Comparison of ENCODE assay signal across 23 cellular contexts in genomic region chr7:155845226-155845625, GRCh38. TPM values are rescaled to one million over a fixed set of nuclear protein-coding genes. Genes with fewer than 3 reads are reported as not detected.
DNase-seq lines count a peak whose midpoint lies in the region; ATAC-seq, FAIRE-seq and TF ChIP-seq lines count a peak whose summit lies in the region.
"Had no signal": no experiment of that assay in that cellular context is flagged by ENCODE, and none has a peak within 500 bp of the region (broad histone marks: within the 10 kb centered on the region; RNA-seq: fewer than 3 reads in every experiment).

No MANE protein-coding gene starts in this region.

- no peak for TF ChIP-seq RAD21 in HepG2 (CRISPR knock-in tag; IDR thresholded peaks at IDR 0.05)

- TF ChIP-seq EP300 in HepG2 (IDR thresholded peaks at IDR 0.05; ENCODE audit: low read depth in 2 of 2, low read length in 2 of 2) (no peak), HepG2 (CRISPR knock-in tag; IDR thresholded peaks at IDR 0.05; ENCODE audit: borderline replicate concordance) (no peak)

- H3K4me1 ChIP-seq in right lobe of liver (peaks cover 0 to 4% (median 0%) of the 10 kb centered on the region in 4 donors), HepG2 (ENCODE audit: insufficient read depth, low read length) (peaks cover 15% of the 10 kb centered on the region), endodermal cell (ENCODE audit: control insufficient read depth, insufficient read depth, low read length) (no peaks in the 10 kb centered on the region), mesendoderm (ENCODE audit: control insufficient read depth, low read depth, low read length) (no peaks in the 10 kb centered on the region)
- H3K4me1 ChIP-seq: BE2C had no signal

- WGBS in right lobe of liver (ENCODE audit: insufficient coverage, low coverage, low lambda C conversion rate, missing lambda C conversion rate) = 85% methylated on average over 12 of the region's 14 CpGs
- WGBS in HepG2 (ENCODE audit: low lambda C conversion rate) = 45% methylated on average over 6 of the region's 14 CpGs
- WGBS in endodermal cell (ENCODE audit: insufficient coverage in 1 of 2, insufficient read length in 1 of 2), 2 experiments = 93 to 95% methylated on average over 14 of the region's 14 CpGs
- no CpG with 5 or more reads among the region's 14 CpGs for WGBS in mesendoderm (ENCODE audit: extremely low coverage, insufficient coverage, low lambda C conversion rate)

- H3K4ac ChIP-seq in mesendoderm (ENCODE audit: low read depth, low read length) = no peak overlapping the region

- H3K79me2 ChIP-seq in HepG2 (ENCODE audit: insufficient read depth, low read length) (no peaks in the 10 kb centered on the region), mesendoderm (ENCODE audit: control insufficient read depth, insufficient read depth, low read length) (no peaks in the 10 kb centered on the region)

- H3K79me1 ChIP-seq in mesendoderm (ENCODE audit: low read length) = no peaks in the 10 kb centered on the region

- no peak overlapping the region for H2AK5ac ChIP-seq in mesendoderm (ENCODE audit: low read length)

- no peak overlapping the region for H3K18ac ChIP-seq in mesendoderm (ENCODE audit: low read length)

- no peaks in the 10 kb centered on the region for H3K9me3 Mint-ChIP-seq in endodermal cell
- H3K9me3 Mint-ChIP-seq: CD4-positive, CD25-positive, alpha-beta regulatory T cell; CD8-positive, alpha-beta memory T cell had no signal

- FAIRE-seq in HepG2 (lab: Jason Lieb, UNC) = no peak
- FAIRE-seq: GM12891 had no signal

- DNase-seq in right lobe of liver = peak in 2 of 3 donors; percentile 32 to 38
- no peak for DNase-seq in HepG2 (ENCODE audit: low spot score)
- DNase-seq in endodermal cell = peak; percentile 24
- peak; percentile 46 for DNase-seq in sciatic nerve (ENCODE audit: low spot score)
- DNase-seq in mesendoderm = no peak
- no peak for DNase-seq in glomerular visceral epithelial cell (ENCODE audit: extremely low spot score)
- DNase-seq: ACHN; BE2C; C1 segment of cervical spinal cord; CD4-positive, CD25-positive, alpha-beta regulatory T cell; CD8-positive, alpha-beta memory T cell; COR-L47; DMS 273 treated with DMSO at 0.1 percent for 48 hours; DMS53; DND-41; EL; GOT3; H7; HFFc6 had no signal

- H3K36me3 Mint-ChIP-seq in endodermal cell (ENCODE audit: low read depth) = no peaks in the 10 kb centered on the region
- H3K36me3 Mint-ChIP-seq: CD4-positive, CD25-positive, alpha-beta regulatory T cell; CD8-positive, alpha-beta memory T cell had no signal

- H2AFZ ChIP-seq in HepG2 (ENCODE audit: low read length) = no peak overlapping the region

- H3K4me3 ChIP-seq in right lobe of liver (no peak overlapping the region), HepG2 (replicated peaks in 1 of 3; ENCODE audit: insufficient read depth in 1 of 3, low read depth in 2 of 3, low read length in 3 of 3) (no peak overlapping the region), endodermal cell (ENCODE audit: low read length) (no peak overlapping the region), mesendoderm (ENCODE audit: low read length) (no peak overlapping the region)

- H4K20me1 ChIP-seq in HepG2 (ENCODE audit: insufficient read depth, low read length) = no peaks in the 10 kb centered on the region

- CTCF ChIA-PET in HepG2 (lab: Yijun Ruan, JAX; ENCODE audit: low intra/inter-chr PET ratio, low total read pairs) = no interaction called here

- ATAC-seq in right lobe of liver (no peak), HepG2 (no peak), sciatic nerve (no peak), GM21576 (IDR thresholded peaks at IDR 0.05; ENCODE audit: unreplicated experiment) (no peak)
- ATAC-seq: HCT116 had no signal

- BruUV-seq in HepG2 (replicated peaks; lab: Mats Ljungman, UMichigan) = no TSS peak

- H3K27ac Mint-ChIP-seq in endodermal cell = no peak overlapping the region
- H3K27ac Mint-ChIP-seq: CD4-positive, CD25-positive, alpha-beta regulatory T cell; CD8-positive, alpha-beta memory T cell; HFFc6 had no signal

- no peaks in the 10 kb centered on the region for H3K27me3 Mint-ChIP-seq in endodermal cell (ENCODE audit: insufficient read depth)

- H2BK5ac ChIP-seq in mesendoderm (ENCODE audit: low read length) = no peak overlapping the region

- H3K4me2 ChIP-seq in HepG2 (ENCODE audit: low read depth, low read length) (no peak overlapping the region), mesendoderm (ENCODE audit: low read length) (no peak overlapping the region)

- H3K27me3 ChIP-seq in right lobe of liver (no peaks in the 10 kb centered on the region), HepG2 (ENCODE audit: control insufficient read depth in 1 of 2, insufficient read depth in 2 of 2, low read length in 2 of 2) (peaks cover 12 to 81% of the 10 kb centered on the region in 2 experiments; a peak in 4 of 5 replicates), endodermal cell (ENCODE audit: control insufficient read depth, insufficient read depth, low read length, poor library complexity, severe bottlenecking) (no peaks in the 10 kb centered on the region), mesendoderm (ENCODE audit: insufficient read depth, low read length, poor library complexity) (no peaks in the 10 kb centered on the region)

- in situ Hi-C loops in HepG2 (cut with HindIII; ENCODE audit: extremely low pct_ligation_motif_present, low pct_unique_long_range_greater_than_20kb) = no loop called here

- no peak overlapping the region for H2BK120ac ChIP-seq in mesendoderm (ENCODE audit: low read depth, low read length)

- intact Hi-C loops in right lobe of liver (cut with DNase I) (no loop called here), HepG2 (cut with micrococcal nuclease; ENCODE audit: unreplicated experiment) (no loop called here), sciatic nerve (cut with DNase I) (no loop called here)

- H3K36me3 ChIP-seq in right lobe of liver = no peaks in the 10 kb centered on the region
- H3K36me3 ChIP-seq in HepG2 (replicated peaks in 1 of 2; ENCODE audit: control insufficient read depth in 1 of 2, insufficient read depth in 2 of 2, low read length in 2 of 2) = no peaks in the 10 kb centered on the region
- no peaks in the 10 kb centered on the region for H3K36me3 ChIP-seq in endodermal cell (ENCODE audit: control insufficient read depth, insufficient read depth, low read length)
- no peaks in the 10 kb centered on the region for H3K36me3 ChIP-seq in mesendoderm (ENCODE audit: control insufficient read depth, insufficient read depth, low read length)
- H3K36me3 ChIP-seq: BE2C had no signal

- H3K23ac ChIP-seq in mesendoderm (ENCODE audit: low read length) = no peak overlapping the region

- POLR2A ChIA-PET in HepG2 (lab: Yijun Ruan, JAX) = no interaction called here

- no peak overlapping the region for H3K4me3 Mint-ChIP-seq in endodermal cell
- H3K4me3 Mint-ChIP-seq: CD4-positive, CD25-positive, alpha-beta regulatory T cell; CD8-positive, alpha-beta memory T cell; HFFc6 had no signal

- no peak overlapping the region for H2BK15ac ChIP-seq in mesendoderm (replicated peaks; ENCODE audit: low read depth)

- H4K8ac ChIP-seq in mesendoderm (ENCODE audit: low read depth, low read length) = no peak overlapping the region

- no peaks in the 10 kb centered on the region for H3K9me3 ChIP-seq in right lobe of liver
- no peaks in the 10 kb centered on the region for H3K9me3 ChIP-seq in HepG2 (ENCODE audit: low read length)
- H3K9me3 ChIP-seq in endodermal cell (ENCODE audit: control insufficient read depth, low read length) = no peaks in the 10 kb centered on the region
- H3K9me3 ChIP-seq: BE2C had no signal

- no peak overlapping the region for H3K9ac ChIP-seq in HepG2 (ENCODE audit: insufficient read depth, low read depth, low read length)
- H3K9ac ChIP-seq in endodermal cell (ENCODE audit: extremely low read depth, low read length, poor library complexity, severe bottlenecking) = no peak overlapping the region
- H3K9ac ChIP-seq in mesendoderm (ENCODE audit: low read length) = no peak overlapping the region

- H4K5ac ChIP-seq in mesendoderm (ENCODE audit: low read length) = no peak overlapping the region

- no peak overlapping the region for H3K27ac ChIP-seq in right lobe of liver
- no peak overlapping the region for H3K27ac ChIP-seq in HepG2 (ENCODE audit: extremely low read length, insufficient read depth, low read length)
- no peak overlapping the region for H3K27ac ChIP-seq in endodermal cell (ENCODE audit: low read depth, low read length)
- H3K27ac ChIP-seq in mesendoderm (ENCODE audit: low read depth, low read length) = no peak overlapping the region

- no peaks in the 10 kb centered on the region for H3K4me1 Mint-ChIP-seq in endodermal cell
- H3K4me1 Mint-ChIP-seq: CD4-positive, CD25-positive, alpha-beta regulatory T cell; CD8-positive, alpha-beta memory T cell had no signal

- H3K56ac ChIP-seq in mesendoderm (ENCODE audit: low read length) = no peak overlapping the region

- TF ChIP-seq POLR2A in right lobe of liver (IDR thresholded peaks at IDR 0.05) (no peak), HepG2 (IDR thresholded peaks at IDR 0.05; ENCODE audit: insufficient read depth in 1 of 2, low read depth in 2 of 2, low read length in 2 of 2) (no peak)

- TF ChIP-seq CTCF in right lobe of liver (IDR thresholded peaks at IDR 0.05) (no peak), HepG2 (CRISPR knock-in tag; IDR thresholded peaks at IDR 0.05) (no peak), endodermal cell (conservative IDR thresholded peaks at IDR 0.05) (no peak)

RNA-seq across cellular contexts. Expression of gene SHH, which starts 33.0 kb away (rescaled TPM):
- total RNA-seq in right lobe of liver (10 to 100 TPM in 4 of 6 experiments, 1 to 10 TPM in 2; 6.8 to 18.6 (median 12.4) TPM), HepG2 (2016; rRNA removed; fragmentation: Illumina TruSeq; extraction: Trizol) (1.7 and 1.9 TPM in 2 replicates), endodermal cell (1 to 10 TPM in 1 of 2 donors, under 1 TPM in 1; 0.99 to 1.6 TPM), sciatic nerve (16.7 TPM)
- 0.10 and 0.53 TPM in 2 replicates for total RNA-seq in HepG2 (2016; cell fraction: cytosol; rRNA removed; fragmentation: Illumina TruSeq; extraction: Trizol; ENCODE audit: low read depth)
- total RNA-seq in HepG2 (2016; cell fraction: insoluble cytoplasmic fraction; rRNA removed; fragmentation: Illumina TruSeq; extraction: Trizol) = 1.3 and 2.2 TPM in 2 replicates
- total RNA-seq in HepG2 (2016; cell fraction: membrane; rRNA removed; fragmentation: Illumina TruSeq; extraction: Trizol) = 0.80 and 1.6 TPM in 2 replicates
- 1.3 TPM in 2 replicates for total RNA-seq in HepG2 (2016; cell fraction: nucleus; rRNA removed; fragmentation: Illumina TruSeq; extraction: Trizol)
- polyA plus RNA-seq in HepG2 (2011; rRNA removed) = 3.4 and 4.9 TPM in 2 replicates
- 1.9 and 3.3 TPM in 2 replicates for polyA plus RNA-seq in HepG2 (2011; cell fraction: cytosol; rRNA removed)
- 12.2 and 16.4 TPM in 2 replicates for polyA plus RNA-seq in HepG2 (2011; cell fraction: nucleus; rRNA removed)
- 3.5 and 6.3 TPM in 2 replicates for polyA plus RNA-seq in HepG2 (2012)
- polyA plus RNA-seq in HepG2 (2016; cell fraction: cytosol; fragmentation: Illumina TruSeq; extraction: Trizol; ENCODE audit: low read depth) = 0.17 TPM in 2 replicates
- 1.8 and 2.1 TPM in 2 replicates for polyA plus RNA-seq in HepG2 (2016; cell fraction: insoluble cytoplasmic fraction; fragmentation: Illumina TruSeq; extraction: Trizol; ENCODE audit: low read depth)
- polyA plus RNA-seq in HepG2 (2016; cell fraction: membrane; fragmentation: Illumina TruSeq; extraction: Trizol; ENCODE audit: low read depth) = 0.12 and 0.47 TPM in 2 replicates
- 3.9 and 4.1 TPM in 2 replicates for polyA plus RNA-seq in HepG2 (2016; cell fraction: nucleus; fragmentation: Illumina TruSeq; extraction: Trizol; ENCODE audit: insufficient read depth, low read depth)
- 9.0 TPM in 1 of 2 replicates, not detected in the other for polyA minus RNA-seq in HepG2 (2011; rRNA and poly(A)+ RNA removed; ENCODE audit: low replicate concordance)
- polyA minus RNA-seq in HepG2 (2011; cell fraction: cytosol; rRNA and poly(A)+ RNA removed) = 4.0 and 5.5 TPM in 2 replicates
- polyA minus RNA-seq in HepG2 (2011; cell fraction: nucleus; rRNA and poly(A)+ RNA removed) = 4.5 and 5.2 TPM in 2 replicates
- 0.93 TPM for polyA plus RNA-seq in endodermal cell (2013, experiment 1 of 2)
- 0.41 TPM for polyA plus RNA-seq in endodermal cell (2013, experiment 2 of 2)
- polyA plus RNA-seq in mesendoderm (2013, experiment 1 of 2) = 0.32 TPM
- 0.28 TPM for polyA plus RNA-seq in mesendoderm (2013, experiment 2 of 2)
- total RNA-seq: CD4-positive, CD25-positive, alpha-beta regulatory T cell; CD8-positive, alpha-beta memory T cell; G401; HFFc6 had no signal
- polyA plus RNA-seq: CD8-positive, alpha-beta memory T cell had no signal

Comparison
In these comparisons a context has a peak if more than half of its experiments do, and no peak if none do; other contexts are left out.
1. DNase-seq: peak in right lobe of liver (2 of 3), endodermal cell (single experiment) and sciatic nerve (single experiment); none in HepG2 (single experiment), mesendoderm (single experiment) and glomerular visceral epithelial cell (single experiment).